ENCODE assay signal across 20 cellular contexts in genomic region chr17:71467719-71468118, GRCh38.
DNase-seq lines count a peak whose midpoint lies in the region; ATAC-seq, FAIRE-seq and TF ChIP-seq lines count a peak whose summit lies in the region.
"Had no signal": no experiment of that assay in that cellular context is flagged by ENCODE, and none has a peak within 500 bp of the region (broad histone marks: within the 10 kb centered on the region; RNA-seq: fewer than 3 reads in every experiment).

No MANE protein-coding gene starts in this region.

- CTCF ChIA-PET in HepG2 (lab: Yijun Ruan, JAX; ENCODE audit: low intra/inter-chr PET ratio, low total read pairs), result no interaction called here

- H3K9ac ChIP-seq in HepG2 (ENCODE audit: insufficient read depth, low read depth, low read length), result no peak overlapping the region
- H3K9ac ChIP-seq: GM23248 had no signal

- H4K20me1 ChIP-seq in HepG2 (ENCODE audit: insufficient read depth, low read length), result no peaks in the 10 kb centered on the region

- H2AFZ ChIP-seq in HepG2 (ENCODE audit: low read length), result no peak overlapping the region
- H2AFZ ChIP-seq: GM23248 had no signal

- in situ Hi-C loops in HepG2 (cut with HindIII; ENCODE audit: extremely low pct_ligation_motif_present, low pct_unique_long_range_greater_than_20kb), result loop anchor here (25.0 kb wide), 2 partner anchors 830 to 1070 kb away; no protein-coding TSS in a partner anchor

- TF ChIP-seq POLR2A in HepG2 (IDR thresholded peaks at IDR 0.05; ENCODE audit: insufficient read depth in 1 of 2, low read depth in 2 of 2, low read length in 2 of 2), result no peak

- H3K36me3 ChIP-seq in HepG2 (replicated peaks in 1 of 2; ENCODE audit: control insufficient read depth in 1 of 2, insufficient read depth in 2 of 2, low read length in 2 of 2), result no peaks in the 10 kb centered on the region
- H3K36me3 ChIP-seq: BE2C had no signal

- TF ChIP-seq RAD21 in Ishikawa (IDR thresholded peaks at IDR 0.05; ENCODE audit: low read depth) (no peak), HepG2 (CRISPR knock-in tag; IDR thresholded peaks at IDR 0.05) (no peak)

- H3K4me2 ChIP-seq in HepG2 (ENCODE audit: low read depth, low read length), result no peak overlapping the region

- no peaks in the 10 kb centered on the region for H3K4me1 ChIP-seq in HepG2 (ENCODE audit: insufficient read depth, low read length)
- H3K4me1 ChIP-seq: BE2C had no signal

- BruUV-seq in HepG2 (replicated peaks; lab: Mats Ljungman, UMichigan), result no TSS peak

- intact Hi-C loops in HepG2 (cut with micrococcal nuclease; ENCODE audit: unreplicated experiment), result loop anchor here (10.0 kb wide), 1 partner anchor 383 kb away; no protein-coding TSS in a partner anchor

- whole genome bisulfite sequencing in HepG2 (ENCODE audit: low lambda C conversion rate), result 0% methylated on average over 2 of the region's 2 CpGs

- POLR2A ChIA-PET in HepG2 (lab: Yijun Ruan, JAX), result no interaction called here

- no peak overlapping the region for H3K27ac ChIP-seq in HepG2 (ENCODE audit: extremely low read length, insufficient read depth, low read length)
- H3K27ac ChIP-seq: 22Rv1, GM23248 had no signal

- no peak for TF ChIP-seq CTCF in HepG2 (CRISPR knock-in tag; IDR thresholded peaks at IDR 0.05)

- H3K27me3 ChIP-seq in HepG2 (ENCODE audit: control insufficient read depth in 1 of 2, insufficient read depth in 2 of 2, low read length in 2 of 2), result peaks cover 0 to 4% of the 10 kb centered on the region in 2 experiments; a peak in 1 of 5 replicates
- H3K27me3 ChIP-seq: BE2C had no signal

- no peak for ATAC-seq in HepG2
- no peak for ATAC-seq in HG03108 (IDR thresholded peaks at IDR 0.05; ENCODE audit: unreplicated experiment)

- no peak overlapping the region for H3K4me3 ChIP-seq in HepG2 (replicated peaks in 1 of 3; ENCODE audit: insufficient read depth in 1 of 3, low read depth in 2 of 3, low read length in 3 of 3)
- H3K4me3 ChIP-seq: GM23248 had no signal

- no peak for FAIRE-seq in HepG2 (lab: Jason Lieb, UNC)

- TF ChIP-seq EP300 in Ishikawa (IDR thresholded peaks at IDR 0.05; ENCODE audit: borderline replicate concordance) (no peak), HepG2 (IDR thresholded peaks at IDR 0.05; ENCODE audit: low read depth in 2 of 2, low read length in 2 of 2) (no peak), HepG2 (CRISPR knock-in tag; IDR thresholded peaks at IDR 0.05; ENCODE audit: borderline replicate concordance) (no peak)

- no peaks in the 10 kb centered on the region for H3K9me3 ChIP-seq in HepG2 (ENCODE audit: low read length)
- H3K9me3 ChIP-seq: BE2C had no signal

- DNase-seq in DMS53 (lab: John Stamatoyannopoulos, UW) (peak; percentile 9), DMS53 treated with DMSO at 0.1 percent for 48 hours (lab: John Stamatoyannopoulos, UW; ENCODE audit: unreplicated experiment) (no peak), RPMI8226 (peak; percentile 14), kidney tubule cell (ENCODE audit: low spot score) (peak; percentile 5), HepG2 (ENCODE audit: low spot score) (no peak)
- DNase-seq: BE2C; CD8-positive, alpha-beta memory T cell; GM23248; H7; KBM-7; MM.1S; NCI-H2029; NCI-H446; NCI-H524 treated with DMSO at 0.1 percent for 48 hours; NK-92 treated with Interleukin-12 subunit alpha and Interleukin-12 subunit beta, amount 100 ng/mL, for 24 hours; SHP77 treated with DMSO at 0.1 percent for 48 hours; T-helper 1 cell had no signal

- no peaks in the 10 kb centered on the region for H3K79me2 ChIP-seq in HepG2 (ENCODE audit: insufficient read depth, low read length)

TF ChIP-seq in Ishikawa, 13 proteins besides CTCF, POLR2A, EP300 and RAD21:
- TF ChIP-seq NFIC (IDR thresholded peaks at IDR 0.05) (0 out of 2 replicates have a peak, but pooled peaks have one; percentile 9), YY1 (IDR thresholded peaks at IDR 0.05; ENCODE audit: low read depth) (no peak)
TF ChIP-seq in Ishikawa: peak in this region for 1.

TF ChIP-seq in HepG2, 621 proteins besides CTCF, POLR2A, EP300 and RAD21:
- no peak for TF ChIP-seq ZKSCAN1 (IDR thresholded peaks at IDR 0.05; ENCODE audit: low read length)
- TF ChIP-seq ZNF773 (CRISPR knock-in tag; IDR thresholded peaks at IDR 0.05; ENCODE audit: borderline replicate concordance), result no peak
- TF ChIP-seq YEATS2 (CRISPR knock-in tag; IDR thresholded peaks at IDR 0.05; ENCODE audit: borderline replicate concordance), result no peak
- TF ChIP-seq CHCHD3 (CRISPR knock-in tag; IDR thresholded peaks at IDR 0.05), result no peak
- TF ChIP-seq FOSL1 (CRISPR knock-in tag; IDR thresholded peaks at IDR 0.05; ENCODE audit: borderline replicate concordance), result no peak
- TF ChIP-seq ZNF569 (CRISPR knock-in tag; IDR thresholded peaks at IDR 0.05; ENCODE audit: borderline replicate concordance), result no peak
- TF ChIP-seq KLF16 (CRISPR knock-in tag; IDR thresholded peaks at IDR 0.05), result no peak
- TF ChIP-seq FOXP1 (IDR thresholded peaks at IDR 0.05), result no peak
- TF ChIP-seq FOXP1 (CRISPR knock-in tag; IDR thresholded peaks at IDR 0.05), result no peak
- no peak for TF ChIP-seq EED (CRISPR knock-in tag; IDR thresholded peaks at IDR 0.05)
- TF ChIP-seq ZNF292 (CRISPR knock-in tag; IDR thresholded peaks at IDR 0.05; ENCODE audit: borderline replicate concordance, low read depth), result no peak
- no peak for TF ChIP-seq GTF2F1 (IDR thresholded peaks at IDR 0.05; ENCODE audit: low read length)
- no peak for TF ChIP-seq MATR3 (CRISPR knock-in tag; IDR thresholded peaks at IDR 0.05)
- TF ChIP-seq ZNF354B (CRISPR knock-in tag; IDR thresholded peaks at IDR 0.05), result no peak
- no peak for TF ChIP-seq PRMT3 (CRISPR knock-in tag; IDR thresholded peaks at IDR 0.05; ENCODE audit: borderline replicate concordance, low read depth)
- no peak for TF ChIP-seq ZNF33A (CRISPR knock-in tag; IDR thresholded peaks at IDR 0.05; ENCODE audit: borderline replicate concordance)
- no peak for TF ChIP-seq GATA4 (IDR thresholded peaks at IDR 0.05; ENCODE audit: borderline replicate concordance, low read depth)
- no peak for TF ChIP-seq TFDP1 (CRISPR knock-in tag; IDR thresholded peaks at IDR 0.05; ENCODE audit: borderline replicate concordance)
- no peak for TF ChIP-seq PAXIP1 (CRISPR knock-in tag; conservative IDR thresholded peaks at IDR 0.05)
- no peak for TF ChIP-seq ZKSCAN8 (CRISPR knock-in tag; IDR thresholded peaks at IDR 0.05; ENCODE audit: borderline replicate concordance)
TF ChIP-seq in HepG2: peak in this region for 0.

Comparison
In these comparisons a context has a peak if more than half of its experiments do, and no peak if none do; other contexts are left out.
1. DNase-seq: peak in DMS53 (single experiment), RPMI8226 (single experiment) and kidney tubule cell (single experiment); none in DMS53 treated with DMSO at 0.1 percent for 48 hours (single experiment) and HepG2 (single experiment).